In genomic region chr7:47786557-47787248, GRCh38 we compare ENCODE assay signal across 8 cellular contexts.
DNase-seq lines count a peak whose midpoint lies in the region; ATAC-seq and TF ChIP-seq lines count a peak whose summit lies in the region.

No MANE protein-coding gene starts in this region.

- ATAC-seq in left colon (no peak), thoracic aorta (ENCODE audit: insufficient number of reproducible peaks, low FRiP score, low read depth) (peak; percentile 87)

- intact Hi-C loops in left colon (cut with DNase I, micrococcal nuclease): no loop called here
- intact Hi-C loops in activated CD4-positive, alpha-beta memory T cell treated with anti-CD3 and anti-CD28 coated beads for 36 hours (cut with micrococcal nuclease): no loop called here

- H3K27me3 ChIP-seq in thoracic aorta (replicated peaks; ENCODE audit: insufficient read depth): no peaks in the 10 kb centered on the region

- POLR2A ChIA-PET in activated CD4-positive, alpha-beta memory T cell treated with anti-CD3 and anti-CD28 coated beads for 36 hours (lab: Charles Lee): no interaction called here

- TF ChIP-seq CTCF in thoracic aorta (IDR thresholded peaks at IDR 0.05): no peak

- no peak overlapping the region for H3K27ac Mint-ChIP-seq in activated CD4-positive, alpha-beta memory T cell treated with anti-CD3 and anti-CD28 coated beads for 36 hours

- CTCF ChIA-PET in activated CD4-positive, alpha-beta memory T cell treated with anti-CD3 and anti-CD28 coated beads for 36 hours (lab: Charles Lee): no interaction called here

- no peak overlapping the region for H3K4me3 ChIP-seq in thoracic aorta

- DNase-seq in HS-5 (ENCODE audit: low read depth) (peak; percentile 98), brain pericyte (ENCODE audit: low read depth, low spot score) (peak; percentile 85), left colon (peak; percentile 14 to 52), thoracic aorta (ENCODE audit: low spot score) (peak; percentile 52), OCI-M2 (lab: John Stamatoyannopoulos, UW; ENCODE audit: unreplicated experiment) (no peak)
- DNase-seq in stimulated activated CD4-positive, alpha-beta T cell treated with anti-CD3 and anti-CD28 coated beads, Interleukin-2, amount 100 ng/mL, for 48 hours: no peak
- DNase-seq in central memory CD4-positive, alpha-beta T cell: no peak
- no peak for DNase-seq in activated CD4-positive, alpha-beta memory T cell treated with anti-CD3 and anti-CD28 coated beads for 36 hours

- no peaks in the 10 kb centered on the region for H3K9me3 ChIP-seq in thoracic aorta

- no peaks in the 10 kb centered on the region for H3K36me3 ChIP-seq in thoracic aorta

- no peaks in the 10 kb centered on the region for H3K4me1 Mint-ChIP-seq in activated CD4-positive, alpha-beta memory T cell treated with anti-CD3 and anti-CD28 coated beads for 36 hours (ENCODE audit: low read depth)

- H3K4me1 ChIP-seq in thoracic aorta (ENCODE audit: control insufficient read depth in 1 of 2, low read depth in 2 of 2): peaks cover 47 to 56% of the 10 kb centered on the region in 2 donors

- H3K27me3 Mint-ChIP-seq in activated CD4-positive, alpha-beta memory T cell treated with anti-CD3 and anti-CD28 coated beads for 36 hours: no peaks in the 10 kb centered on the region

- H3K4me3 Mint-ChIP-seq in activated CD4-positive, alpha-beta memory T cell treated with anti-CD3 and anti-CD28 coated beads for 36 hours: no peak overlapping the region

- H3K36me3 Mint-ChIP-seq in activated CD4-positive, alpha-beta memory T cell treated with anti-CD3 and anti-CD28 coated beads for 36 hours: no peaks in the 10 kb centered on the region

- no peaks in the 10 kb centered on the region for H3K9me3 Mint-ChIP-seq in activated CD4-positive, alpha-beta memory T cell treated with anti-CD3 and anti-CD28 coated beads for 36 hours

- H3K27ac ChIP-seq in thoracic aorta: peak overlapping the region; percentile 83 to 89

Comparison
In these comparisons a context has a peak if more than half of its experiments do, and no peak if none do; other contexts are left out.
1. DNase-seq: peak in HS-5 (single experiment), brain pericyte (single experiment), left colon (2 of 2) and thoracic aorta (single experiment); none in OCI-M2 (single experiment), stimulated activated CD4-positive, alpha-beta T cell treated with anti-CD3 and anti-CD28 coated beads, Interleukin-2, amount 100 ng/mL, for 48 hours (0 of 2), central memory CD4-positive, alpha-beta T cell (single experiment) and activated CD4-positive, alpha-beta memory T cell treated with anti-CD3 and anti-CD28 coated beads for 36 hours (single experiment).